ENCODE assay signal across 8 cellular contexts in the genomic region with DNA sequence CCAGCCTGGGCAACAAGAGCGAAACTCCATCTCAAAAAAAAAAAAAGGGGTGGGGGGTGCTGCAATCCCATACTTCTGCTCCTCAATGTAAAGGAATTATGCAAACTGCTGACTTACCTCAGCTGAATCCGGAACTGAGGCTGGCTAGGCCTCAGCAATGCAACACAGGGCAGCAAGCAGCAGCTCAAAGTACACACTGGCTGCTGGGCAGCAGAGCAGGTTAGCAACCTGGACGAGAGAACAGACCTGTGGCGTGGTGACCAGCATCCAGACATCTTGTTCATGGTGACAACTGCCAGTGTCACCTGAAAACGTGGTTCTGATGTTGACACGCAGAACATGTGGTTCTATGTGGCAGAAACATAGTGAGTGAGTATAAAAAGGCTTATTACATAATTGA.
"Had no signal": no experiment of that assay in that cellular context is flagged by ENCODE, and none has a peak within 500 bp of the region (broad histone marks: within the 10 kb centered on the region; RNA-seq: fewer than 3 reads in every experiment).

No MANE protein-coding gene starts in this region.

- H3K27ac ChIP-seq: HL-60 had no signal

- H3K4me3 ChIP-seq: GM23338, K562 had no signal

- DNase-seq: H9, HCEC 1CT, IMR-90 had no signal

- FAIRE-seq: H1, H54, K562 had no signal

- ATAC-seq: GM23338, K562 had no signal

- H3K27ac Mint-ChIP-seq: GM23338, H9 had no signal

- H3K4me2 ChIP-seq: GM23338 had no signal

- H2AFZ ChIP-seq: GM23338 had no signal

- H3K4me3 Mint-ChIP-seq: GM23338, H9 had no signal

- H3K4me1 Mint-ChIP-seq: GM23338, H9 had no signal
